In genomic region chr16:11220507-11220906, GRCh38 we compare ENCODE assay signal across 8 cellular contexts. TPM values are rescaled to one million over a fixed set of nuclear protein-coding genes. Genes with fewer than 3 reads are reported as not detected.
"Had no signal": no experiment of that assay in that cellular context is flagged by ENCODE, and none has a peak within 500 bp of the region (broad histone marks: within the 10 kb centered on the region; RNA-seq: fewer than 3 reads in every experiment).

No MANE protein-coding gene starts in this region.

RNA-seq across cellular contexts. Expression of gene TNP2, which starts 48.6 kb away (rescaled TPM):
- total RNA-seq: M059J, NCI-H460, OCI-LY7, PC-9, Right ventricle myocardium inferior, RPMI7951, SJCRH30, SK-MEL-5 had no signal

RNA-seq across cellular contexts. Expression of gene PRM3, which starts 52.9 kb away (rescaled TPM):
- total RNA-seq: M059J, NCI-H460, OCI-LY7, PC-9, Right ventricle myocardium inferior, RPMI7951, SJCRH30, SK-MEL-5 had no signal

RNA-seq across cellular contexts. Expression of gene PRM2, which starts 55.8 kb away (rescaled TPM):
- total RNA-seq: M059J, NCI-H460, OCI-LY7, PC-9, Right ventricle myocardium inferior, RPMI7951, SJCRH30, SK-MEL-5 had no signal
